ENCODE assay signal across 1 cellular context in genomic region chr2:148167855-148168254, GRCh38.
TF ChIP-seq lines count a peak whose summit lies in the region.

No MANE protein-coding gene starts in this region.

TF ChIP-seq in K562, 482 proteins besides CTCF, POLR2A, EP300 and RAD21 (continued from another document):
- TF ChIP-seq, protein P1, sequence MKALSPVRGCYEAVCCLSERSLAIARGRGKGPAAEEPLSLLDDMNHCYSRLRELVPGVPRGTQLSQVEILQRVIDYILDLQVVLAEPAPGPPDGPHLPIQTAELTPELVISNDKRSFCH (CRISPR knock-in tag; IDR thresholded peaks at IDR 0.05), result no peak
- TF ChIP-seq, protein P1 (tag; IDR thresholded peaks at IDR 0.05), result no peak
- TF ChIP-seq STAT5A (IDR thresholded peaks at IDR 0.05; ENCODE audit: borderline replicate concordance, low read length) (no peak), POLR2G (IDR thresholded peaks at IDR 0.05; ENCODE audit: low read depth, low read length) (no peak), FOXK2 (conservative IDR thresholded peaks at IDR 0.05 in 1 of 2, IDR thresholded peaks at IDR 0.05 in 1 of 2; ENCODE audit: low read depth in 2 of 2) (no peak), ZNF212 (CRISPR knock-in tag; IDR thresholded peaks at IDR 0.05) (no peak), IRF2 (CRISPR knock-in tag; IDR thresholded peaks at IDR 0.05) (no peak)
